Comparison of ENCODE assay signal across 8 cellular contexts in genomic region chr2:147846382-147847081, GRCh38. TPM values are rescaled to one million over a fixed set of nuclear protein-coding genes. Genes with fewer than 3 reads are reported as not detected.
A peak's percentile ranks its signal among the peaks of the same experiment; 100 is the strongest.
DNase-seq lines count a peak whose midpoint lies in the region; ATAC-seq and TF ChIP-seq lines count a peak whose summit lies in the region.

No MANE protein-coding gene starts in this region.

- peak overlapping the region; percentile 30 for H3K9ac ChIP-seq in endocrine pancreas (ENCODE audit: control insufficient read depth, insufficient read depth, low read length)

- H3K4me1 ChIP-seq in endocrine pancreas (ENCODE audit: control insufficient read depth, insufficient read depth, low read length), result peaks cover 19% of the 10 kb centered on the region

- H3K27me3 ChIP-seq in endocrine pancreas (ENCODE audit: control insufficient read depth, insufficient read depth, low read length), result no peaks in the 10 kb centered on the region

- no peak for ATAC-seq in GM21447 (IDR thresholded peaks at IDR 0.05; ENCODE audit: unreplicated experiment)

- H3K4me3 Mint-ChIP-seq in neural crest cell, result peak overlapping the region; percentile 89

- no peaks in the 10 kb centered on the region for H3K27me3 Mint-ChIP-seq in neural crest cell (ENCODE audit: low read depth)

- peak overlapping the region; percentile 99 for H3K4me3 ChIP-seq in endocrine pancreas (ENCODE audit: control insufficient read depth, insufficient read depth, low read length)

- no peak overlapping the region for H3K27ac Mint-ChIP-seq in neural crest cell (ENCODE audit: unreplicated experiment)

- H3K4me1 Mint-ChIP-seq in neural crest cell, result peaks cover 43% of the 10 kb centered on the region

- H3K9me3 Mint-ChIP-seq in neural crest cell, result no peaks in the 10 kb centered on the region

- no peak for TF ChIP-seq CTCF in neural crest cell (conservative IDR thresholded peaks at IDR 0.05)

- no peak for TF ChIP-seq POLR2A in erythroblast (IDR thresholded peaks at IDR 0.05; ENCODE audit: low read length)

- DNase-seq in DMS79 (lab: John Stamatoyannopoulos, UW), result peak; percentile 47
- DNase-seq in NCI-H2227 (lab: John Stamatoyannopoulos, UW; ENCODE audit: unreplicated experiment), result peak; percentile 42
- DNase-seq in neural crest cell (ENCODE audit: low read depth, low spot score), result no peak
- no peak for DNase-seq in stimulated activated CD4-positive, alpha-beta T cell treated with anti-CD3 and anti-CD28 coated beads, Interleukin-1b, Interleukin-23, amount 100 ng/mL, for 48 hours
- no peak for DNase-seq in erythroblast (lab: John Stamatoyannopoulos, UW)
- DNase-seq in NCI-H2107 treated with DMSO at 0.1 percent for 48 hours (lab: John Stamatoyannopoulos, UW; ENCODE audit: unreplicated experiment), result no peak

- no peaks in the 10 kb centered on the region for H3K36me3 ChIP-seq in endocrine pancreas (ENCODE audit: control insufficient read depth, insufficient read depth, low read length)

- H3K9me3 ChIP-seq in endocrine pancreas (ENCODE audit: control insufficient read depth, low read length), result no peaks in the 10 kb centered on the region

- no peaks in the 10 kb centered on the region for H3K36me3 Mint-ChIP-seq in neural crest cell (ENCODE audit: low read depth)

RNA-seq across cellular contexts. Expression of gene ACVR2A, which starts 1.7 kb away (rescaled TPM):
- 25.4 and 26.8 TPM in 2 replicates for total RNA-seq in neural crest cell

Comparison
In these comparisons a context has a peak if more than half of its experiments do, and no peak if none do; other contexts are left out.
1. DNase-seq: peak in DMS79 (single experiment) and NCI-H2227 (single experiment); none in neural crest cell (single experiment), stimulated activated CD4-positive, alpha-beta T cell treated with anti-CD3 and anti-CD28 coated beads, Interleukin-1b, Interleukin-23, amount 100 ng/mL, for 48 hours (single experiment), erythroblast (0 of 2) and NCI-H2107 treated with DMSO at 0.1 percent for 48 hours (single experiment).